ENCODE assay signal across 9 cellular contexts in the genomic region with DNA sequence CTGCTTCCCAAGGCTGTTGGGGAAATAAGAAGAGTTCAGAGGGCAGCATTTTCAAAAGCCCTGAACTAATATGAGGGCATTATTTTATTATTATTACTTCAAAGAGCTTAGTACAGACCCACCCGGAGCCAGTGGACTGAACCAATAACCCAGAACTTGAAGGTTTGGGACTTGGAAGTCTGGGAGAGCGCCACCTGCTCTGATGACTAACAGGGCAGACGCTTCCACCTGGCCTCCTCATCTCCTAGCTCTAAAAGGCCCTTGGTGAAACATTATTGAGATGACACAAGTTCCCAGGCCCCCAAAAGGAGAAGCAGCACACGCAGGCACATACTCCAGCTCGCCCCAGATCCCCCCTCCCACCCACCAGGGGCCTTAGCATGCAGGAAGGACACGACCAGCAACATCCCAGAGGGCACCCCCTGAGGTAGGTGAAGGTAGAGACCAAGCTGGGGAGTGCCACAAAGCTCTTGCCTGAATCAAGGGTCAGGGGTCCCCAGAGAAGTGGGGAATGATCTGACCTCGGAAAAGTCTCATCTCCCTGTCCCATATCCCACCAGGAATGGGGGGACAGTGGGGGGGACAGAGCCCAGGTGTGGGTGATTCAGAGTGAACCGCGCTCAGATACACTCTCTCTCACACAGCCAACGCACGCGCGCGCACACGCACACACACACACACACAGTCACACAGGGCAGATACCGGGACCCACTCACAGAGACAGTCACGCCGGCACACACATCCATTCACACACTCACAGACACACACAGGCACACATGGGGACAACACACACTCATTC. TPM values are rescaled to one million over a fixed set of nuclear protein-coding genes. Genes with fewer than 3 reads are reported as not detected.
DNase-seq lines count a peak whose midpoint lies in the region; ATAC-seq and TF ChIP-seq lines count a peak whose summit lies in the region.
"Had no signal": no experiment of that assay in that cellular context is flagged by ENCODE, and none has a peak within 500 bp of the region (broad histone marks: within the 10 kb centered on the region; RNA-seq: fewer than 3 reads in every experiment).

No MANE protein-coding gene starts in this region.

- H3K9me3 Mint-ChIP-seq in CD14-positive monocyte (peaks cover 0 to 26% (median 10%) of the 10 kb centered on the region in 7 donors), mesothelial cell of epicardium (no peaks in the 10 kb centered on the region)
- no peaks in the 10 kb centered on the region for H3K9me3 Mint-ChIP-seq in activated naive CD8-positive, alpha-beta T cell treated with anti-CD3 and anti-CD28 coated beads, Interleukin-2, amount 10 ng/mL, durations not matched to agents 7 days and 5 days

- H3K4me1 Mint-ChIP-seq in CD14-positive monocyte (peaks cover 5% of the 10 kb centered on the region), mesothelial cell of epicardium (peaks cover 5% of the 10 kb centered on the region)
- H3K4me1 Mint-ChIP-seq in activated naive CD8-positive, alpha-beta T cell treated with anti-CD3 and anti-CD28 coated beads, Interleukin-2, amount 10 ng/mL, durations not matched to agents 7 days and 5 days: peaks cover 4% of the 10 kb centered on the region

- no peak for ATAC-seq in activated naive CD8-positive, alpha-beta T cell treated with anti-CD3 and anti-CD28 coated beads, Interleukin-2, amount 10 ng/mL, durations not matched to agents 7 days and 5 days (ENCODE audit: low read depth)
- ATAC-seq in GM18519 (IDR thresholded peaks at IDR 0.05; ENCODE audit: low FRiP score, unreplicated experiment): no peak

- H3K36me3 Mint-ChIP-seq in CD14-positive monocyte (peaks cover 0 to 5% of the 10 kb centered on the region in 2 donors), mesothelial cell of epicardium (no peaks in the 10 kb centered on the region)
- no peaks in the 10 kb centered on the region for H3K36me3 Mint-ChIP-seq in activated naive CD8-positive, alpha-beta T cell treated with anti-CD3 and anti-CD28 coated beads, Interleukin-2, amount 10 ng/mL, durations not matched to agents 7 days and 5 days

- POLR2A ChIA-PET in activated naive CD8-positive, alpha-beta T cell treated with anti-CD3 and anti-CD28 coated beads, Interleukin-2, amount 10 ng/mL, durations not matched to agents 7 days and 5 days (lab: Charles Lee): no interaction called here

- H3K27ac Mint-ChIP-seq in CD14-positive monocyte (no peak overlapping the region), mesothelial cell of epicardium (no peak overlapping the region)
- H3K27ac Mint-ChIP-seq in activated naive CD8-positive, alpha-beta T cell treated with anti-CD3 and anti-CD28 coated beads, Interleukin-2, amount 10 ng/mL, durations not matched to agents 7 days and 5 days: no peak overlapping the region

- TF ChIP-seq CTCF in CD14-positive monocyte (IDR thresholded peaks at IDR 0.05): no peak
- TF ChIP-seq CTCF in GM12875 (IDR thresholded peaks at IDR 0.05; ENCODE audit: borderline replicate concordance, insufficient read depth, low read depth, low read length): no peak
- no peak for TF ChIP-seq CTCF in mesothelial cell of epicardium (IDR thresholded peaks at IDR 0.05; ENCODE audit: unreplicated experiment)

- no peak for DNase-seq in CD14-positive monocyte (ENCODE audit: low spot score)
- no peak for DNase-seq in activated naive CD8-positive, alpha-beta T cell treated with anti-CD3 and anti-CD28 coated beads, Interleukin-2, amount 10 ng/mL, durations not matched to agents 7 days and 5 days
- DNase-seq in mesothelial cell of epicardium (ENCODE audit: low spot score in 2 of 2, unreplicated experiment in 2 of 2): no peak
- DNase-seq in RKO (ENCODE audit: low spot score): no peak
- DNase-seq in NCI-H2107 treated with DMSO at 0.1 percent for 48 hours (lab: John Stamatoyannopoulos, UW; ENCODE audit: unreplicated experiment): no peak
- no peak for DNase-seq in occipital lobe (lab: John Stamatoyannopoulos, UW)
- DNase-seq: NCI-H2171 had no signal

- H3K4me3 Mint-ChIP-seq in CD14-positive monocyte (peak overlapping the region; percentile 63 to 88), mesothelial cell of epicardium (peak overlapping the region; percentile 65)
- peak overlapping the region; percentile 65 for H3K4me3 Mint-ChIP-seq in activated naive CD8-positive, alpha-beta T cell treated with anti-CD3 and anti-CD28 coated beads, Interleukin-2, amount 10 ng/mL, durations not matched to agents 7 days and 5 days

- intact Hi-C loops in CD14-positive monocyte (cut with micrococcal nuclease): no loop called here

- H3K4me3 ChIP-seq in GM12875 (ENCODE audit: low read depth, low read length): peak overlapping the region; percentile 1

- H3K27me3 Mint-ChIP-seq in CD14-positive monocyte (ENCODE audit: low read depth in 3 of 3): peaks cover 66 to 89% (median 84%) of the 10 kb centered on the region in 3 donors
- H3K27me3 Mint-ChIP-seq in activated naive CD8-positive, alpha-beta T cell treated with anti-CD3 and anti-CD28 coated beads, Interleukin-2, amount 10 ng/mL, durations not matched to agents 7 days and 5 days: peaks cover 74% of the 10 kb centered on the region
- peaks cover 87% of the 10 kb centered on the region for H3K27me3 Mint-ChIP-seq in mesothelial cell of epicardium (ENCODE audit: low read depth)

RNA-seq across cellular contexts. Expression of a gene that starts 1.2 kb away (rescaled TPM):
- polyA plus RNA-seq in CD14-positive monocyte: under 1 TPM; 0.10 to 0.16 TPM
- under 1 TPM; 0.45 to 0.55 TPM for total RNA-seq in activated naive CD8-positive, alpha-beta T cell treated with anti-CD3 and anti-CD28 coated beads, Interleukin-2, amount 10 ng/mL, durations not matched to agents 7 days and 5 days
- total RNA-seq in mesothelial cell of epicardium: 0.23 to 0.44 TPM (median 0.27 TPM) in 3 replicates
- total RNA-seq in occipital lobe: 3.1 TPM

RNA-seq across cellular contexts. Expression of a gene that starts 56.9 kb away (rescaled TPM):
- polyA plus RNA-seq in CD14-positive monocyte: 100 to 1,000 TPM; 102 to 128 TPM
- 10 to 100 TPM; 38.0 to 39.9 TPM for total RNA-seq in activated naive CD8-positive, alpha-beta T cell treated with anti-CD3 and anti-CD28 coated beads, Interleukin-2, amount 10 ng/mL, durations not matched to agents 7 days and 5 days
- total RNA-seq in mesothelial cell of epicardium: 13.9 to 16.5 TPM (median 14.9 TPM) in 3 replicates
- total RNA-seq in occipital lobe: 4.7 TPM
